ENCODE assay signal across 23 cellular contexts in the genomic region with DNA sequence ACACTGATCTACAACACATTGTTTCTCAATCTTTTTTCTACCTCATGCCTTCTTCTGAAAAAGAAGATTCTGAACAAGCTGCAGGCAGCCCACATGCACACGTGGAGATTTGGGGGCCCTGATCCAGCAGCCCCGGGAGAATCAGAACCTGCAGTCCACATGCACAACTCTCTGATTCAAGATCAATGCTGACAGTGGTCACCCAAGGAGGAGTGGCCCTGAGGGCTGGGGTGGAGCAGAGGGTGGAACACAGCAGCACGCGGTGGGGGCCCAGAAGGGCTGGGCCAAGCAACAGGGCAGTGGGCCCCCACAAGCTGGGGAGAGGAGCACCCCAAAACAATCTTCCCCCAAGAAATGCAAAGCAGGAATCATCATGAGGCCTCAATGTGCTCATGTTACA.
"Had no signal": no experiment of that assay in that cellular context is flagged by ENCODE, and none has a peak within 500 bp of the region (broad histone marks: within the 10 kb centered on the region; RNA-seq: fewer than 3 reads in every experiment).

No MANE protein-coding gene starts in this region.

- H3K27ac Mint-ChIP-seq: dendritic cell treated with granulocyte-macrophage colony-stimulating factor and Interleukin-4, amounts not matched to agents 40 ng/mL and 50 ng/mL, for 4 days; effector memory CD8-positive, alpha-beta T cell; endodermal cell; immature natural killer cell; mesothelial cell of epicardium; naive B cell had no signal

- H3K4me3 Mint-ChIP-seq: dendritic cell treated with granulocyte-macrophage colony-stimulating factor and Interleukin-4, amounts not matched to agents 40 ng/mL and 50 ng/mL, for 4 days; effector memory CD8-positive, alpha-beta T cell; endodermal cell; immature natural killer cell; mesothelial cell of epicardium; naive B cell had no signal

- H3K79me2 ChIP-seq: hepatocyte had no signal

- H3K9me3 Mint-ChIP-seq: dendritic cell treated with granulocyte-macrophage colony-stimulating factor and Interleukin-4, amounts not matched to agents 40 ng/mL and 50 ng/mL, for 4 days; effector memory CD8-positive, alpha-beta T cell; endodermal cell; immature natural killer cell; mesothelial cell of epicardium had no signal

- H3K27me3 Mint-ChIP-seq: dendritic cell treated with granulocyte-macrophage colony-stimulating factor and Interleukin-4, amounts not matched to agents 40 ng/mL and 50 ng/mL, for 4 days; effector memory CD8-positive, alpha-beta T cell; naive B cell had no signal

- H2AFZ ChIP-seq: hepatocyte had no signal

- H3K4me1 ChIP-seq: colonic mucosa, gastrocnemius medialis, heart left ventricle, left lung, lower lobe of right lung had no signal

- DNase-seq: colonic mucosa; cortex of kidney; effector CD8-positive, alpha-beta T cell; effector memory CD8-positive, alpha-beta T cell; endodermal cell; erythroblast; esophagus squamous epithelium; foreskin fibroblast; foreskin melanocyte; gastrocnemius medialis; heart left ventricle; hypothalamus; immature natural killer cell; left cardiac atrium; left lung; left ventricle myocardium superior; lower lobe of right lung; mesenchymal stem cell; mucosa of descending colon; naive B cell had no signal

- H3K4me3 ChIP-seq: colonic mucosa, esophagus squamous epithelium, gastrocnemius medialis, heart left ventricle, hepatocyte, left lung, lower lobe of right lung, mucosa of descending colon had no signal

- H3K36me3 ChIP-seq: colonic mucosa, esophagus squamous epithelium, gastrocnemius medialis, heart left ventricle, left lung, lower lobe of right lung had no signal

- H3K27ac ChIP-seq: colonic mucosa, esophagus squamous epithelium, gastrocnemius medialis, heart left ventricle, left lung, lower lobe of right lung had no signal

- H3K36me3 Mint-ChIP-seq: immature natural killer cell, mesothelial cell of epicardium, naive B cell had no signal

- H3K27me3 ChIP-seq: colonic mucosa, gastrocnemius medialis, heart left ventricle, hepatocyte, left lung had no signal

- H3K4me1 Mint-ChIP-seq: immature natural killer cell, mesothelial cell of epicardium, naive B cell had no signal

- ATAC-seq: effector memory CD8-positive, alpha-beta T cell; gastrocnemius medialis; left lung had no signal
